Comparison of ENCODE assay signal across 8 cellular contexts in the genomic region with DNA sequence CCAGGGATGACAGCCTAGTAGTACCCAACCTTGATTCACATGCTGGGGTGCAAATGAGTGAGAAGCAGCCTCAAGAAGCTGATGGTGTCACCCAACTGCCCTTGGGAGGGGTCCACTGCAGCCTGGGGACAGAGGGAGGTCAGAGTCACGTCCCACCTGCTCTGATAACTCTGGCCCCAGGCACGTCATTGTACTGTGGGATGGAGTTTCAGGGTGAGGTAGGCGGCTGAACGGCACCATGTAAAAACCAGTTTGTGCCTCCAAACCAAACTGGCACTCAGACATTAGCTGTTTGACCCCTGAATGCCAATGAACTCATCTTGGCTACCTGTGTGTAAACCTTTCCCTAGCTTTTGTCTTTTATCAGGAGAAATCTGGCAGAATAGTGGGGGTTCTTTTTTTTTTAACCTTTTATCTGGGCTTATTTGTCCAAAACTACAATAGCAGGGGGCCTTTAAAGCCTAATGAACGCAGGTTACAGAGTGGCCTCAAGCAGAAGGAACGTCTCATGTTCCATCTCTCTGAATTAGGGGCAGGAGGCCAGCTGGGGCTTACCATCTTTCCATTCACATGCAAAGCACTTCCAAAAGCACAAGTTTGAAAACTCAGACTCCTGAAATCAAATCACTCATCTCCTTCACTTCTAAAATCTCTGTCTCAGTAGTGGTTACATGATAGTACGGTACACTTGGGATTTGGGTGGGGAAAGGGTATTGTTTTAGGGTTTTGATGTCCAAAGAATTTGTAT.
DNase-seq lines count a peak whose midpoint lies in the region; ATAC-seq lines count a peak whose summit lies in the region.

No MANE protein-coding gene starts in this region.

- POLR2A ChIA-PET in activated naive CD8-positive, alpha-beta T cell treated with anti-CD3 and anti-CD28 coated beads, Interleukin-2, amount 10 ng/mL, durations not matched to agents 7 days and 5 days (lab: Charles Lee): interaction anchor here (1.1 to 3.2 kb wide), 5 partner anchors 24 to 90 kb away, joined by 3 to 11 read pairs (median 4); a partner anchor contains a TSS

- H3K27me3 Mint-ChIP-seq in activated naive CD8-positive, alpha-beta T cell treated with anti-CD3 and anti-CD28 coated beads, Interleukin-2, amount 10 ng/mL, durations not matched to agents 7 days and 5 days: no peaks in the 10 kb centered on the region

- DNase-seq in activated naive CD8-positive, alpha-beta T cell treated with anti-CD3 and anti-CD28 coated beads, Interleukin-2, amount 10 ng/mL, durations not matched to agents 7 days and 5 days: no peak
- DNase-seq in myocyte (ENCODE audit: low read depth): peak; percentile 31
- no peak for DNase-seq in GF-D8 (lab: John Stamatoyannopoulos, UW)
- DNase-seq in COR-L47 (lab: John Stamatoyannopoulos, UW): no peak
- no peak for DNase-seq in HuH-7.5 (ENCODE audit: low spot score)
- no peak for DNase-seq in midbrain (lab: John Stamatoyannopoulos, UW)

- H3K9me3 Mint-ChIP-seq in activated naive CD8-positive, alpha-beta T cell treated with anti-CD3 and anti-CD28 coated beads, Interleukin-2, amount 10 ng/mL, durations not matched to agents 7 days and 5 days: peaks cover 3% of the 10 kb centered on the region

- H3K36me3 Mint-ChIP-seq in activated naive CD8-positive, alpha-beta T cell treated with anti-CD3 and anti-CD28 coated beads, Interleukin-2, amount 10 ng/mL, durations not matched to agents 7 days and 5 days: peaks cover 42% of the 10 kb centered on the region

- H3K4me3 Mint-ChIP-seq in activated naive CD8-positive, alpha-beta T cell treated with anti-CD3 and anti-CD28 coated beads, Interleukin-2, amount 10 ng/mL, durations not matched to agents 7 days and 5 days: peak overlapping the region; percentile 70

- ATAC-seq in GM19351 (IDR thresholded peaks at IDR 0.05; ENCODE audit: unreplicated experiment): peak; percentile 29
- peak; percentile 3 for ATAC-seq in HG03025 (IDR thresholded peaks at IDR 0.05; ENCODE audit: low FRiP score, unreplicated experiment)
- no peak for ATAC-seq in activated naive CD8-positive, alpha-beta T cell treated with anti-CD3 and anti-CD28 coated beads, Interleukin-2, amount 10 ng/mL, durations not matched to agents 7 days and 5 days (ENCODE audit: low read depth)

- H3K4me1 Mint-ChIP-seq in activated naive CD8-positive, alpha-beta T cell treated with anti-CD3 and anti-CD28 coated beads, Interleukin-2, amount 10 ng/mL, durations not matched to agents 7 days and 5 days: peaks cover 53% of the 10 kb centered on the region

- peak overlapping the region; percentile 85 for H3K27ac Mint-ChIP-seq in activated naive CD8-positive, alpha-beta T cell treated with anti-CD3 and anti-CD28 coated beads, Interleukin-2, amount 10 ng/mL, durations not matched to agents 7 days and 5 days
